Comparison of ENCODE assay signal across 8 cellular contexts in genomic region chr6:89079611-89080213, GRCh38. TPM values are rescaled to one million over a fixed set of nuclear protein-coding genes. Genes with fewer than 3 reads are reported as not detected.
DNase-seq lines count a peak whose midpoint lies in the region; ATAC-seq and TF ChIP-seq lines count a peak whose summit lies in the region.

No MANE protein-coding gene starts in this region.

- POLR2A ChIA-PET in BJ (lab: Charles Lee): no interaction called here

- intact Hi-C loops in thyroid gland (cut with DNase I): no loop called here

- 0% methylated on average over 17 of the region's 17 CpGs for WGBS in thyroid gland, 2 donors

- ATAC-seq in HG03175 (IDR thresholded peaks at IDR 0.05; ENCODE audit: unreplicated experiment): no peak

- TF ChIP-seq POLR2A in Peyer's patch (IDR thresholded peaks at IDR 0.05): peak; percentile 42 to 43
- peak in 1 of 2 donors; percentile 64 for TF ChIP-seq POLR2A in thyroid gland (IDR thresholded peaks at IDR 0.05)

- H3K4me3 Mint-ChIP-seq in neural crest cell: peak overlapping the region; percentile 99

- peaks cover 1% of the 10 kb centered on the region for H3K36me3 Mint-ChIP-seq in neural crest cell (ENCODE audit: low read depth)

- TF ChIP-seq CTCF in BJ (IDR thresholded peaks at IDR 0.05; ENCODE audit: insufficient read depth, low read depth, low read length) (no peak), Peyer's patch (IDR thresholded peaks at IDR 0.05) (no peak), fibroblast of villous mesenchyme (IDR thresholded peaks at IDR 0.05; ENCODE audit: insufficient read depth, low read depth, low read length) (no peak), neural crest cell (conservative IDR thresholded peaks at IDR 0.05) (no peak), thyroid gland (IDR thresholded peaks at IDR 0.05) (no peak)

- H3K4me3 ChIP-seq in BJ (ENCODE audit: low read depth, low read length): peak overlapping the region; percentile 100
- peak overlapping the region; percentile 87 to 100 (median 96) for H3K4me3 ChIP-seq in Peyer's patch
- peak overlapping the region; percentile 99 for H3K4me3 ChIP-seq in fibroblast of villous mesenchyme (ENCODE audit: low read depth, low read length)
- H3K4me3 ChIP-seq in thyroid gland (replicated peaks in 1 of 3): peak overlapping the region in 2 of 3 donors; percentile 71 to 100

- no peak for DNase-seq in BJ (ENCODE audit: low read depth)
- peak; percentile 26 for DNase-seq in H4 (ENCODE audit: low spot score)
- peak; percentile 55 to 83 (median 68) for DNase-seq in Peyer's patch
- DNase-seq in activated gamma-delta T cell treated with anti-CD3 and anti-CD28 coated beads, Interleukin-2, amount 50 U/mL, for 16 hours (ENCODE audit: low read depth): peak; percentile 49
- DNase-seq in fibroblast of villous mesenchyme (ENCODE audit: low read depth): peak; percentile 83
- no peak for DNase-seq in neural crest cell (ENCODE audit: low read depth, low spot score)
- DNase-seq in thyroid gland: peak; percentile 58 to 59

- H3K9me3 ChIP-seq in Peyer's patch (no peaks in the 10 kb centered on the region), thyroid gland (no peaks in the 10 kb centered on the region)

- H3K9me3 Mint-ChIP-seq in neural crest cell: no peaks in the 10 kb centered on the region

- peak overlapping the region; percentile 95 for H3K27ac Mint-ChIP-seq in neural crest cell (ENCODE audit: unreplicated experiment)

- H3K27ac ChIP-seq in Peyer's patch: peak overlapping the region; percentile 99 to 100 (median 100)
- peak overlapping the region; percentile 100 for H3K27ac ChIP-seq in thyroid gland

- H3K36me3 ChIP-seq in BJ (ENCODE audit: control insufficient read depth, insufficient read depth, low read length): no peaks in the 10 kb centered on the region
- peaks cover 0 to 11% (median 0%) of the 10 kb centered on the region in 3 donors for H3K36me3 ChIP-seq in Peyer's patch
- peaks cover 5 to 8% of the 10 kb centered on the region in 2 donors for H3K36me3 ChIP-seq in thyroid gland

- H3K27me3 ChIP-seq in BJ (ENCODE audit: control insufficient read depth, insufficient read depth, low read length) (peaks cover 1% of the 10 kb centered on the region; the same call in 1 of the 2 replicates), Peyer's patch (no peaks in the 10 kb centered on the region), thyroid gland (no peaks in the 10 kb centered on the region)

- CTCF ChIA-PET in BJ (lab: Yijun Ruan, JAX): interaction anchor here (0.7 to 3.2 kb wide), 5 partner anchors 9 to 292 kb away, joined by 3 to 19 read pairs (median 3); no protein-coding TSS in a partner anchor

- peaks cover 28% of the 10 kb centered on the region for H3K4me1 Mint-ChIP-seq in neural crest cell

- H3K4me1 ChIP-seq in Peyer's patch (peaks cover 0 to 8% (median 0%) of the 10 kb centered on the region in 4 donors), thyroid gland (peaks cover 22 to 23% of the 10 kb centered on the region in 2 donors)

- H3K27me3 Mint-ChIP-seq in neural crest cell (ENCODE audit: low read depth): peaks cover 3% of the 10 kb centered on the region

RNA-seq across cellular contexts. Expression of gene PNRC1, which starts 0.8 kb away (rescaled TPM):
- polyA plus RNA-seq in BJ (2011; rRNA removed): 5.6 and 9.8 TPM in 2 replicates
- polyA minus RNA-seq in BJ (2011; rRNA and poly(A)+ RNA removed): 18.7 and 27.3 TPM in 2 replicates
- 22.7 and 24.3 TPM in 2 replicates for total RNA-seq in H4 (2014; rRNA removed; shearing (Covaris generic))
- 100 to 1,000 TPM in 3 of 4 donors, 10 to 100 TPM in 1; 97.3 to 176 (median 102) TPM for total RNA-seq in Peyer's patch
- 38.7 and 46.2 TPM in 2 replicates for total RNA-seq in fibroblast of villous mesenchyme
- total RNA-seq in neural crest cell: 42.0 and 51.4 TPM in 2 replicates
- 100 to 1,000 TPM; 189 to 307 (median 245) TPM for total RNA-seq in thyroid gland

RNA-seq across cellular contexts. Expression of gene SRSF12, which starts 38.2 kb away (rescaled TPM):
- 0.06 TPM in 1 of 2 replicates, not detected in the other for polyA plus RNA-seq in BJ (2011; rRNA removed)
- polyA minus RNA-seq in BJ (2011; rRNA and poly(A)+ RNA removed): not detected in 2 replicates
- not detected in 2 replicates for total RNA-seq in H4 (2014; rRNA removed; shearing (Covaris generic))
- total RNA-seq in Peyer's patch (not detected), fibroblast of villous mesenchyme (under 0.01 and 0.86 TPM in 2 replicates), neural crest cell (21.9 and 23.5 TPM in 2 replicates), thyroid gland (1 to 10 TPM in 3 of 4 donors, under 1 TPM in 1; 0.88 to 3.3 (median 2.7) TPM)

Comparison
In these comparisons a context has a peak if more than half of its experiments do, and no peak if none do; other contexts are left out.
1. DNase-seq: peak in H4 (single experiment), Peyer's patch (3 of 3), activated gamma-delta T cell treated with anti-CD3 and anti-CD28 coated beads, Interleukin-2, amount 50 U/mL, for 16 hours (single experiment), fibroblast of villous mesenchyme (single experiment) and thyroid gland (2 of 2); none in BJ (single experiment) and neural crest cell (single experiment).
2. Peak in every context shown above with its lines, with median percentiles within 50 percentile points of each other: H3K4me3 ChIP-seq.